ENCODE assay signal across 7 cellular contexts in genomic region chr6:105989178-105989577, GRCh38.
"Had no signal": no experiment of that assay in that cellular context is flagged by ENCODE, and none has a peak within 500 bp of the region (broad histone marks: within the 10 kb centered on the region; RNA-seq: fewer than 3 reads in every experiment).

No MANE protein-coding gene starts in this region.

- H3K9me3 Mint-ChIP-seq: IgD-negative memory B cell had no signal

- ATAC-seq: HepG2 had no signal

- FAIRE-seq: HepG2, HTR-8/SVneo had no signal

- H3K27ac ChIP-seq: HL-60 had no signal

- H3K36me3 Mint-ChIP-seq: IgD-negative memory B cell had no signal

- DNase-seq: IMR-90, KBM-7, KG1 had no signal

- H3K27ac Mint-ChIP-seq: IgD-negative memory B cell had no signal
